Comparison of ENCODE assay signal across 1 cellular context in genomic region chr6:26459023-26459810, GRCh38.
TF ChIP-seq lines count a peak whose summit lies in the region.

No MANE protein-coding gene starts in this region.

TF ChIP-seq in GM23338, 12 proteins besides CTCF, POLR2A, EP300 and RAD21 (continued from another document):
- TF ChIP-seq ZNF462 (CRISPR knock-in tag; IDR thresholded peaks at IDR 0.05), result no peak
- TF ChIP-seq EZH2phosphoT487 (IDR thresholded peaks at IDR 0.05; ENCODE audit: unreplicated experiment), result no peak
